ENCODE assay signal across 9 cellular contexts in genomic region chr19:14773722-14774121, GRCh38. TPM values are rescaled to one million over a fixed set of nuclear protein-coding genes. Genes with fewer than 3 reads are reported as not detected.
DNase-seq lines count a peak whose midpoint lies in the region; ATAC-seq, FAIRE-seq and TF ChIP-seq lines count a peak whose summit lies in the region.
"Not testable (repeated sequence)": the region's sequence is repeated elsewhere in the genome, so short reads cannot be mapped to it uniquely, and the experiment has no call there.
"Had no signal": no experiment of that assay in that cellular context is flagged by ENCODE, and none has a peak within 500 bp of the region (broad histone marks: within the 10 kb centered on the region; RNA-seq: fewer than 3 reads in every experiment).

No MANE protein-coding gene starts in this region.

- H3K27ac ChIP-seq in BLaER1: not testable (repeated sequence)

- peak; percentile 62 for FAIRE-seq in GM12891 (lab: Jason Lieb, UNC)

- not testable (repeated sequence) for H3K4me3 ChIP-seq in BLaER1

- not testable (repeated sequence) for H4K20me1 ChIP-seq in BLaER1

- peaks cover 61% of the 10 kb centered on the region for H3K4me1 ChIP-seq in BLaER1

- POLR2A ChIA-PET in WTC11 (lab: Charles Lee): not testable (repeated sequence)

- H3K4me3 Mint-ChIP-seq in WTC11; osteocyte (ENCODE audit: unreplicated experiment): not testable (repeated sequence)

- peak overlapping the region; percentile 28; the same call in 1 of the 2 replicates for H3K27ac Mint-ChIP-seq in WTC11
- not testable (repeated sequence) for H3K27ac Mint-ChIP-seq in osteocyte (ENCODE audit: unreplicated experiment)

- peaks cover 16% of the 10 kb centered on the region for H3K36me3 Mint-ChIP-seq in WTC11
- H3K36me3 Mint-ChIP-seq in osteocyte (ENCODE audit: unreplicated experiment): not testable (repeated sequence)

- not testable (repeated sequence) for H3K9ac ChIP-seq in BLaER1

- peak overlapping the region; percentile 83 for H3K4me2 ChIP-seq in BLaER1

- not testable (repeated sequence) for H3K36me3 ChIP-seq in BLaER1

- TF ChIP-seq POLR2A in GM12891 (IDR thresholded peaks at IDR 0.05; ENCODE audit: low read depth, low read length): not testable (repeated sequence)

- not testable (repeated sequence) for H3K27me3 ChIP-seq in BLaER1

- ATAC-seq in WTC11: not testable (repeated sequence)

- not testable (repeated sequence) for DNase-seq in GM12891 (ENCODE audit: insufficient read length, low spot score); WTC11 (ENCODE audit: low spot score)
- DNase-seq in activated CD8-positive, alpha-beta memory T cell treated with anti-CD3 and anti-CD28 coated beads, Interleukin-2, amount 50 U/mL, for 48 hours: peak; percentile 25
- DNase-seq in islet precursor cell: peak; percentile 30
- peak; percentile 72 for DNase-seq in osteocyte (ENCODE audit: extremely low spot score, unreplicated experiment)

- not testable (repeated sequence) for H3K27me3 Mint-ChIP-seq in WTC11 (ENCODE audit: low read depth); osteocyte (ENCODE audit: unreplicated experiment)

- H3K9me3 ChIP-seq in BLaER1: not testable (repeated sequence)

- not testable (repeated sequence) for H3K4me1 Mint-ChIP-seq in WTC11; osteocyte (ENCODE audit: unreplicated experiment)

- CTCF ChIA-PET in WTC11 (lab: Charles Lee): interaction anchor here (1.7 kb wide), 1 partner anchor 13 kb away, joined by 5 read pairs; no protein-coding TSS in a partner anchor

- not testable (repeated sequence) for H3K9me3 Mint-ChIP-seq in WTC11; osteocyte (ENCODE audit: unreplicated experiment)

- TF ChIP-seq CTCF in WTC11 (IDR thresholded peaks at IDR 0.05); osteocyte (IDR thresholded peaks at IDR 0.05): not testable (repeated sequence)

RNA-seq across cellular contexts. Expression of gene ADGRE2, which starts 4.6 kb away (rescaled TPM):
- polyA plus RNA-seq in GM12891 (2012; ENCODE audit: low read depth, missing spikeins): 3.4 TPM
- total RNA-seq in WTC11 (2021): 3.0 to 4.0 TPM (median 3.2 TPM) in 3 replicates
- not detected in 2 replicates for total RNA-seq in osteocyte
- total RNA-seq: Calu3, GM23248, H7 had no signal
